Comparison of ENCODE assay signal across 8 cellular contexts in genomic region chr5:168579987-168580508, GRCh38. TPM values are rescaled to one million over a fixed set of nuclear protein-coding genes. Genes with fewer than 3 reads are reported as not detected.
DNase-seq lines count a peak whose midpoint lies in the region; ATAC-seq, FAIRE-seq and TF ChIP-seq lines count a peak whose summit lies in the region.
"Had no signal": no experiment of that assay in that cellular context is flagged by ENCODE, and none has a peak within 500 bp of the region (broad histone marks: within the 10 kb centered on the region; RNA-seq: fewer than 3 reads in every experiment).

No MANE protein-coding gene starts in this region.

- H2AFZ ChIP-seq in SU-DHL-6 (ENCODE audit: low read depth, low read length, severe bottlenecking), result peak overlapping the region; percentile 13

- H3K9me2 ChIP-seq in SU-DHL-6 (replicated peaks; ENCODE audit: insufficient read depth, low read length), result no peaks in the 10 kb centered on the region

- H3K4me3 ChIP-seq in SU-DHL-6 (ENCODE audit: insufficient read depth, low read length, poor library complexity, severe bottlenecking), result peak overlapping the region; percentile 49
- H3K4me3 ChIP-seq in fibroblast of villous mesenchyme (ENCODE audit: low read depth, low read length), result peak overlapping the region; percentile 61
- peak overlapping the region; percentile 30 to 77 for H3K4me3 ChIP-seq in small intestine (ENCODE audit: low read depth in 1 of 2, low read length in 2 of 2)

- DNase-seq in HEK293T (ENCODE audit: extremely low spot score) (no peak), fibroblast of villous mesenchyme (ENCODE audit: low read depth) (no peak), small intestine (no peak), iPS-NIHi11 (ENCODE audit: low spot score) (no peak), SW 1271 (lab: John Stamatoyannopoulos, UW) (no peak)

- TF ChIP-seq CTCF in SU-DHL-6 (IDR thresholded peaks at IDR 0.05; ENCODE audit: insufficient read depth, low read length, poor library complexity, severe bottlenecking), result no peak
- TF ChIP-seq CTCF in fibroblast of villous mesenchyme (IDR thresholded peaks at IDR 0.05; ENCODE audit: insufficient read depth, low read depth, low read length), result no peak

- no peak for FAIRE-seq in small intestine (lab: Jason Lieb, UNC)

- H3K36me3 ChIP-seq in SU-DHL-6 (ENCODE audit: low read length), result peaks cover 16% of the 10 kb centered on the region; the same call in 1 of the 2 replicates
- no peaks in the 10 kb centered on the region for H3K36me3 ChIP-seq in small intestine (ENCODE audit: control insufficient read depth in 2 of 2, insufficient read depth in 2 of 2, low read length in 2 of 2)

- H3K27me3 ChIP-seq in SU-DHL-6 (ENCODE audit: low read length) (no peaks in the 10 kb centered on the region), small intestine (ENCODE audit: control insufficient read depth in 2 of 2, insufficient read depth in 2 of 2, low read length in 2 of 2) (no peaks in the 10 kb centered on the region)

- H4K20me1 ChIP-seq in SU-DHL-6 (ENCODE audit: low read depth, low read length), result peaks cover 32% of the 10 kb centered on the region

- POLR2A ChIA-PET in HEK293T (lab: Yijun Ruan, JAX), result interaction anchor here (0.8 to 1.9 kb wide), 13 partner anchors 10 to 1005 kb away, joined by 3 to 28 read pairs (median 4); no protein-coding TSS in a partner anchor

- H3F3A ChIP-seq in SU-DHL-6 (ENCODE audit: insufficient read depth), result no peaks in the 10 kb centered on the region

- H3K9me3 ChIP-seq in SU-DHL-6 (ENCODE audit: insufficient read depth, low read length) (no peaks in the 10 kb centered on the region), small intestine (ENCODE audit: control insufficient read depth, low read depth) (no peaks in the 10 kb centered on the region)

- WGBS in small intestine, 3 donors, result 17 to 25% (median 22%) methylated on average over 9 of the region's 9 CpGs

- peak overlapping the region; percentile 77 for H3K27ac ChIP-seq in SU-DHL-6 (ENCODE audit: low read depth, low read length)
- peak overlapping the region; percentile 82 to 97 for H3K27ac ChIP-seq in small intestine (ENCODE audit: low read depth in 1 of 2, low read length in 1 of 2)

- H3K79me2 ChIP-seq in SU-DHL-6 (ENCODE audit: insufficient read depth, low read length), result peaks cover 41% of the 10 kb centered on the region

- peaks cover 4 to 7% of the 10 kb centered on the region in 2 donors for H3K4me1 ChIP-seq in small intestine (ENCODE audit: control insufficient read depth in 2 of 2, insufficient read depth in 1 of 2, low read depth in 1 of 2, low read length in 1 of 2)

- no peak for ATAC-seq in GM18511 (IDR thresholded peaks at IDR 0.05; ENCODE audit: unreplicated experiment)

- H3K9ac ChIP-seq in SU-DHL-6 (ENCODE audit: low read length), result peak overlapping the region; percentile 89

- peak overlapping the region; percentile 71 for H3K4me2 ChIP-seq in SU-DHL-6 (ENCODE audit: low read depth, low read length, poor library complexity, severe bottlenecking)

- CTCF ChIA-PET in HEK293T (lab: Yijun Ruan, JAX), result no interaction called here

TF ChIP-seq in HEK293T, 16 proteins besides CTCF, POLR2A, EP300 and RAD21:
- TF ChIP-seq L3MBTL2 (conservative IDR thresholded peaks at IDR 0.05) (peak; percentile 63), SUZ12 (IDR thresholded peaks at IDR 0.05) (no peak), NFRKB (IDR thresholded peaks at IDR 0.05) (peak; percentile 37; the same call in 1 of the 2 replicates), FOXA1 (IDR thresholded peaks at IDR 0.05) (no peak), ZNF384 (IDR thresholded peaks at IDR 0.05) (no peak), HDGF (IDR thresholded peaks at IDR 0.05; ENCODE audit: borderline replicate concordance) (no peak), FOXK2 (IDR thresholded peaks at IDR 0.05) (no peak), SP1 (IDR thresholded peaks at IDR 0.05) (no peak), TARDBP (IDR thresholded peaks at IDR 0.05) (no peak), BHLHE40 (IDR thresholded peaks at IDR 0.05; ENCODE audit: borderline replicate concordance) (no peak)

RNA-seq across cellular contexts. Expression of gene PANK3, which starts 0.9 kb away (rescaled TPM):
- total RNA-seq in fibroblast of villous mesenchyme, result 55.1 and 71.7 TPM in 2 replicates
- 10 to 100 TPM; 16.3 to 32.0 (median 18.4) TPM for polyA plus RNA-seq in small intestine

RNA-seq across cellular contexts. Expression of gene FBLL1, which starts 50.9 kb away (rescaled TPM):
- 0.32 and 0.43 TPM in 2 replicates for total RNA-seq in fibroblast of villous mesenchyme
- 1 to 10 TPM in 2 of 3 donors, under 1 TPM in 1; 0.45 to 1.9 (median 1.9) TPM for polyA plus RNA-seq in small intestine
- total RNA-seq: T-helper 2 cell treated with Interferon-gamma antibody and Interleukin-4, amounts not matched to agents 100 ng/mL and 5 ng/mL, for 36 hours had no signal
